Comparison of ENCODE assay signal across 28 cellular contexts in genomic region chr2:130839011-130839780, GRCh38. TPM values are rescaled to one million over a fixed set of nuclear protein-coding genes. Genes with fewer than 3 reads are reported as not detected.
"Had no signal": no experiment of that assay in that cellular context is flagged by ENCODE, and none has a peak within 500 bp of the region (broad histone marks: within the 10 kb centered on the region; RNA-seq: fewer than 3 reads in every experiment).

No MANE protein-coding gene starts in this region.

- H3K27ac ChIP-seq: ascending aorta, Peyer's patch, WERI-Rb-1 had no signal

- DNase-seq: activated CD4-positive, alpha-beta T cell treated with anti-CD3 and anti-CD28 coated beads, Interleukin-2, amount 10 ng/mL, durations not matched to agents 24 days and 14 days; activated CD4-positive, alpha-beta T cell treated with anti-CD3 and anti-CD28 coated beads, Interleukin-2, amount 50 U/mL, for 4 hours; activated CD8-positive, alpha-beta T cell treated with anti-CD3 and anti-CD28 coated beads for 36 hours; activated effector memory CD4-positive, alpha-beta T cell treated with anti-CD3 and anti-CD28 coated beads, Interleukin-2, amount 50 U/mL, for 16 hours; activated naive CD4-positive, alpha-beta T cell; activated naive CD8-positive, alpha-beta T cell treated with anti-CD3 and anti-CD28 coated beads, Interleukin-2, amount 10 ng/mL, durations not matched to agents 7 days and 5 days; activated T-cell treated with anti-CD3 and anti-CD28 coated beads, Interleukin-2, amount 50 U/mL, for 1 hour; activated T-cell treated with anti-CD3 and anti-CD28 coated beads, Interleukin-2, amount 50 U/mL, for 72 hours; amygdala; IMR-90; MG63; MV-4-11; NCI-H1092; NCI-H1436 treated with DMSO at 0.1 percent for 48 hours; NCI-H1694 treated with DMSO at 0.1 percent for 48 hours; NCI-H2029; NCI-H345; NCI-H524 treated with DMSO at 0.1 percent for 48 hours; PC-3; Peyer's patch; Right ventricle myocardium superior; RPMI8226; T1000; WERI-Rb-1 had no signal

- ATAC-seq: activated CD8-positive, alpha-beta T cell treated with anti-CD3 and anti-CD28 coated beads for 36 hours; activated T-cell treated with anti-CD3 and anti-CD28 coated beads, Interleukin-2, amount 50 U/mL, for 72 hours; activated T-helper 17 cell treated with anti-CD3 and anti-CD28 coated beads, Interleukin-2, amount 50 U/mL, for 72 hours; K562; PC-3 had no signal

- H3K4me3 ChIP-seq: ascending aorta, K562, MG63, Peyer's patch had no signal

- H3K9me3 ChIP-seq: ascending aorta, MG63, Peyer's patch had no signal

- H3K36me3 ChIP-seq: ascending aorta, MG63, Peyer's patch, WERI-Rb-1 had no signal

RNA-seq across cellular contexts. Expression of gene ARHGEF4, which starts 2.5 kb away (rescaled TPM):
- total RNA-seq: activated T-helper 17 cell treated with anti-CD3 and anti-CD28 coated beads, Interleukin-2, amount 50 U/mL, for 72 hours; K562; T-helper 2 cell treated with Interferon-gamma antibody and Interleukin-4, amounts not matched to agents 100 ng/mL and 5 ng/mL, for 36 hours had no signal
